10 cellular contexts compared by ENCODE assay signal in the genomic region with DNA sequence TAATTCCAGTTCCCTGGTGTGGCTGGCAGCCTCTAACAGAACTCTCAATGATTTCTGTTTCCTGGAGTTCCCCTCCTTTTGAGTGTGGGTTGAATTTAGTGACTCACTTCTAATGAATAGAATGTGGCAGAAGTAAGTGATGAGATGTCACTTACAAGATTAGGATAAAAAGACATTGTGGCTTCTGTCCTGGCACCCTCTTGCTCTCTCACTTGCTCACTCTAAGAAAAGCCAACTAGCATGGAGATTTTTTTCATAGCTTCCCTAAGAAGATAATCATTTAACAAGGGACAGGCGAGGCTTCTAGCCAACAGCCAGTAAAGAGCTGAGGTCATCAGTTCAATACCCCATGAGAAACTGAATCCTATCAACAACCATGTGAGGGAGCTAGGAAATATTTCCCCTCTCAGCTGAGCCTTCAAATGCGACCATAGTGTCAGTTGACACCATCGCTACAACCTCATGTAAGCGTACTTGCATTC.
DNase-seq lines count a peak whose midpoint lies in the region; ATAC-seq and TF ChIP-seq lines count a peak whose summit lies in the region.
"Had no signal": no experiment of that assay in that cellular context is flagged by ENCODE, and none has a peak within 500 bp of the region (broad histone marks: within the 10 kb centered on the region; RNA-seq: fewer than 3 reads in every experiment).

No MANE protein-coding gene starts in this region.

- H3K9me3 ChIP-seq in osteoblast (ENCODE audit: low read depth, low read length): no peaks in the 10 kb centered on the region

- H3K79me2 ChIP-seq in osteoblast (ENCODE audit: insufficient read depth, low read length): no peaks in the 10 kb centered on the region

- no peak overlapping the region for H2AFZ ChIP-seq in osteoblast (ENCODE audit: low read length)

- H3K4me1 Mint-ChIP-seq in activated CD4-positive, alpha-beta memory T cell treated with anti-CD3 and anti-CD28 coated beads for 36 hours (ENCODE audit: low read depth): peaks cover 27% of the 10 kb centered on the region
- H3K4me1 Mint-ChIP-seq: B cell, naive B cell had no signal

- peak overlapping the region; percentile 72 for H3K27ac Mint-ChIP-seq in activated CD4-positive, alpha-beta memory T cell treated with anti-CD3 and anti-CD28 coated beads for 36 hours
- H3K27ac Mint-ChIP-seq: B cell, naive B cell had no signal

- intact Hi-C loops in activated CD4-positive, alpha-beta memory T cell treated with anti-CD3 and anti-CD28 coated beads for 36 hours (cut with micrococcal nuclease): loop anchor here (1.0 to 5.0 kb wide), 12 partner anchors 57 to 1983 kb away; partner anchors contain the start of genes CEP290, DUSP6 and TMTC3

- peak; percentile 23 for ATAC-seq in HG02852 (IDR thresholded peaks at IDR 0.05; ENCODE audit: unreplicated experiment)

- no peak for TF ChIP-seq CTCF in osteoblast (IDR thresholded peaks at IDR 0.05; ENCODE audit: extremely low read depth, low read depth, low read length)

- no peak overlapping the region for H3K4me3 Mint-ChIP-seq in activated CD4-positive, alpha-beta memory T cell treated with anti-CD3 and anti-CD28 coated beads for 36 hours
- H3K4me3 Mint-ChIP-seq: B cell, naive B cell had no signal

- H3K27ac ChIP-seq in osteoblast (ENCODE audit: low read depth, low read length): peak overlapping the region; percentile 96

- peaks cover 21% of the 10 kb centered on the region for H3K4me1 ChIP-seq in osteoblast (ENCODE audit: insufficient read depth, low read length)

- H4K20me1 ChIP-seq in osteoblast (ENCODE audit: insufficient read depth, low read length): no peaks in the 10 kb centered on the region

- peaks cover 8% of the 10 kb centered on the region for H3K9me3 Mint-ChIP-seq in activated CD4-positive, alpha-beta memory T cell treated with anti-CD3 and anti-CD28 coated beads for 36 hours

- no peaks in the 10 kb centered on the region for H3K36me3 ChIP-seq in osteoblast (ENCODE audit: insufficient read depth, low read length)

- CTCF ChIA-PET in activated CD4-positive, alpha-beta memory T cell treated with anti-CD3 and anti-CD28 coated beads for 36 hours (lab: Charles Lee): interaction anchor here (0.7 to 1.6 kb wide), 2 partner anchors 63 to 65 kb away, joined by 3 read pairs; no protein-coding TSS in a partner anchor

- no peaks in the 10 kb centered on the region for H3K36me3 Mint-ChIP-seq in activated CD4-positive, alpha-beta memory T cell treated with anti-CD3 and anti-CD28 coated beads for 36 hours
- H3K36me3 Mint-ChIP-seq: naive B cell had no signal

- H3K4me3 ChIP-seq in osteoblast (ENCODE audit: insufficient read depth, low read length): no peak overlapping the region

- peak; percentile 32 for DNase-seq in NCI-H1092 treated with DMSO at 0.1 percent for 48 hours (lab: John Stamatoyannopoulos, UW)
- DNase-seq in NCI-H1092 (lab: John Stamatoyannopoulos, UW): no peak
- DNase-seq in activated CD4-positive, alpha-beta memory T cell treated with anti-CD3 and anti-CD28 coated beads for 36 hours: peak; percentile 21
- no peak for DNase-seq in osteoblast (ENCODE audit: insufficient read length, low spot score, missing footprints)
- DNase-seq in activated effector memory CD4-positive, alpha-beta T cell treated with Interleukin-2 at 50 U/mL for 16 hours: no peak
- DNase-seq in DMS 273 treated with DMSO at 0.1 percent for 48 hours (lab: John Stamatoyannopoulos, UW): no peak
- no peak for DNase-seq in NCI-H146 (lab: John Stamatoyannopoulos, UW)
- DNase-seq: naive B cell had no signal

- H3K4me2 ChIP-seq in osteoblast (ENCODE audit: insufficient read depth, low read length): peak overlapping the region; percentile 9

- POLR2A ChIA-PET in activated CD4-positive, alpha-beta memory T cell treated with anti-CD3 and anti-CD28 coated beads for 36 hours (lab: Charles Lee): interaction anchor here (1.4 to 1.6 kb wide), 3 partner anchors 57 to 63 kb away, joined by 8 to 11 read pairs (median 9); no protein-coding TSS in a partner anchor

- H3K27me3 ChIP-seq in osteoblast (ENCODE audit: insufficient read depth, low read length): no peaks in the 10 kb centered on the region

- H3K27me3 Mint-ChIP-seq in activated CD4-positive, alpha-beta memory T cell treated with anti-CD3 and anti-CD28 coated beads for 36 hours: no peaks in the 10 kb centered on the region
- H3K27me3 Mint-ChIP-seq: B cell, naive B cell had no signal

Comparison
In these comparisons a context has a peak if more than half of its experiments do, and no peak if none do; other contexts are left out.
1. DNase-seq: peak in NCI-H1092 treated with DMSO at 0.1 percent for 48 hours (single experiment) and activated CD4-positive, alpha-beta memory T cell treated with anti-CD3 and anti-CD28 coated beads for 36 hours (single experiment); none in NCI-H1092 (single experiment), osteoblast (single experiment), activated effector memory CD4-positive, alpha-beta T cell treated with Interleukin-2 at 50 U/mL for 16 hours (single experiment), DMS 273 treated with DMSO at 0.1 percent for 48 hours (single experiment) and NCI-H146 (single experiment).